Comparison of ENCODE assay signal across 1 cellular context in the genomic region with DNA sequence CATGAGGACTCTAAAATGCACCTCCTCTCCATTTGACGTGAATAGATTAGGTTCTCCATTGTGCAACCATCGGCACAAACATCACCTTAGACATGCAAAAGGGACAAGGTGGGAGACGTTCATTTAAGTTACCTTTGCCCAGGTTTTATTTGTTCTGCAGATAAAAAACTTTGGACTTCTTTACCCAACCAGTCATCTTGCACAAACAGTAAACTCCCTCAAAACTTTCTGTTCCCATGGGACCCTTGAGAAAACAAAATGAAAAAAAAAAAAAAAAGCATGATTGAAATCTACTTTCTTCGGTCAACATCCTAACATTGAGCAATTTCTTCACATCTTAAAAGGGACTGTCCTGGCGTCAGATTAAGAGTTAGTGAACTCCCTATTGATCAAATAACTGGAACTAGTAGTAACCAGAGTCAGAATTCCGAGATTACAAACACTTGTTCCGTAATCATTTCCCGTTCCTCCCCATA.
TF ChIP-seq lines count a peak whose summit lies in the region.

No MANE protein-coding gene starts in this region.

TF ChIP-seq in HepG2, 621 proteins besides CTCF, POLR2A, EP300 and RAD21 (continued from another document):
- TF ChIP-seq, protein P1, sequence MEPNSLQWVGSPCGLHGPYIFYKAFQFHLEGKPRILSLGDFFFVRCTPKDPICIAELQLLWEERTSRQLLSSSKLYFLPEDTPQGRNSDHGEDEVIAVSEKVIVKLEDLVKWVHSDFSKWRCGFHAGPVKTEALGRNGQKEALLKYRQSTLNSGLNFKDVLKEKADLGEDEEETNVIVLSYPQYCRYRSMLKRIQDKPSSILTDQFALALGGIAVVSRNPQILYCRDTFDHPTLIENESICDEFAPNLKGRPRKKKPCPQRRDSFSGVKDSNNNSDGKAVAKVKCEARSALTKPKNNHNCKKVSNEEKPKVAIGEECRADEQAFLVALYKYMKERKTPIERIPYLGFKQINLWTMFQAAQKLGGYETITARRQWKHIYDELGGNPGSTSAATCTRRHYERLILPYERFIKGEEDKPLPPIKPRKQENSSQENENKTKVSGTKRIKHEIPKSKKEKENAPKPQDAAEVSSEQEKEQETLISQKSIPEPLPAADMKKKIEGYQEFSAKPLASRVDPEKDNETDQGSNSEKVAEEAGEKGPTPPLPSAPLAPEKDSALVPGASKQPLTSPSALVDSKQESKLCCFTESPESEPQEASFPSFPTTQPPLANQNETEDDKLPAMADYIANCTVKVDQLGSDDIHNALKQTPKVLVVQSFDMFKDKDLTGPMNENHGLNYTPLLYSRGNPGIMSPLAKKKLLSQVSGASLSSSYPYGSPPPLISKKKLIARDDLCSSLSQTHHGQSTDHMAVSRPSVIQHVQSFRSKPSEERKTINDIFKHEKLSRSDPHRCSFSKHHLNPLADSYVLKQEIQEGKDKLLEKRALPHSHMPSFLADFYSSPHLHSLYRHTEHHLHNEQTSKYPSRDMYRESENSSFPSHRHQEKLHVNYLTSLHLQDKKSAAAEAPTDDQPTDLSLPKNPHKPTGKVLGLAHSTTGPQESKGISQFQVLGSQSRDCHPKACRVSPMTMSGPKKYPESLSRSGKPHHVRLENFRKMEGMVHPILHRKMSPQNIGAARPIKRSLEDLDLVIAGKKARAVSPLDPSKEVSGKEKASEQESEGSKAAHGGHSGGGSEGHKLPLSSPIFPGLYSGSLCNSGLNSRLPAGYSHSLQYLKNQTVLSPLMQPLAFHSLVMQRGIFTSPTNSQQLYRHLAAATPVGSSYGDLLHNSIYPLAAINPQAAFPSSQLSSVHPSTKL (CRISPR knock-in tag; IDR thresholded peaks at IDR 0.05) = peak; percentile 93
- TF ChIP-seq YEATS2 (CRISPR knock-in tag; IDR thresholded peaks at IDR 0.05; ENCODE audit: borderline replicate concordance) (no peak), FOXA3 (CRISPR knock-in tag; IDR thresholded peaks at IDR 0.05) (peak; percentile 87), HOXA7 (CRISPR knock-in tag; IDR thresholded peaks at IDR 0.05) (no peak), NCOA1 (CRISPR knock-in tag; IDR thresholded peaks at IDR 0.05) (0 out of 2 replicates have a peak, but pooled peaks have one; percentile 47), RBM22 (optimal IDR thresholded peaks at IDR 0.05; ENCODE audit: low read length) (no peak), TBP (CRISPR knock-in tag; IDR thresholded peaks at IDR 0.05) (no peak), ZNF12 (CRISPR knock-in tag; IDR thresholded peaks at IDR 0.05) (peak; percentile 34; the same call in 1 of the 2 replicates), ATF7 (IDR thresholded peaks at IDR 0.05) (peak; percentile 52; the same call in 1 of the 2 replicates), ATF7 (CRISPR knock-in tag; IDR thresholded peaks at IDR 0.05) (no peak), SETDB1 (CRISPR knock-in tag; IDR thresholded peaks at IDR 0.05; ENCODE audit: borderline replicate concordance) (no peak), RBAK (CRISPR knock-in tag; IDR thresholded peaks at IDR 0.05) (no peak), KDM6A (CRISPR knock-in tag; IDR thresholded peaks at IDR 0.05; ENCODE audit: low read depth) (peak; percentile 38; the same call in 1 of the 2 replicates), HNRNPK (IDR thresholded peaks at IDR 0.05; ENCODE audit: low read depth, low read length, poor library complexity, severe bottlenecking) (no peak), ZMYM4 (CRISPR knock-in tag; IDR thresholded peaks at IDR 0.05) (peak; percentile 55), ETV6 (CRISPR knock-in tag; conservative IDR thresholded peaks at IDR 0.05) (no peak), RFX3 (CRISPR knock-in tag; IDR thresholded peaks at IDR 0.05) (peak; percentile 59; the same call in 1 of the 2 replicates), ETV5 (CRISPR knock-in tag; IDR thresholded peaks at IDR 0.05; ENCODE audit: borderline replicate concordance) (peak; percentile 50; the same call in 1 of the 2 replicates), PHF21A (CRISPR knock-in tag; IDR thresholded peaks at IDR 0.05) (peak; percentile 67; the same call in 1 of the 2 replicates), ZNF253 (CRISPR knock-in tag; IDR thresholded peaks at IDR 0.05; ENCODE audit: borderline replicate concordance) (no peak), ZNF510 (CRISPR knock-in tag; IDR thresholded peaks at IDR 0.05; ENCODE audit: low read depth) (no peak), ZNF230 (CRISPR knock-in tag; IDR thresholded peaks at IDR 0.05) (no peak), MBNL3 (CRISPR knock-in tag; conservative IDR thresholded peaks at IDR 0.05) (no peak), MEIS1 (CRISPR knock-in tag; IDR thresholded peaks at IDR 0.05; ENCODE audit: borderline replicate concordance) (peak; percentile 50; the same call in 1 of the 2 replicates), BCL6 (CRISPR knock-in tag; IDR thresholded peaks at IDR 0.05) (peak; percentile 88), ZNF7 (CRISPR knock-in tag; IDR thresholded peaks at IDR 0.05) (no peak), RELA (CRISPR knock-in tag; IDR thresholded peaks at IDR 0.05) (no peak), ZNF670 (CRISPR knock-in tag; IDR thresholded peaks at IDR 0.05; ENCODE audit: borderline replicate concordance) (no peak)
- TF ChIP-seq, protein P2, sequence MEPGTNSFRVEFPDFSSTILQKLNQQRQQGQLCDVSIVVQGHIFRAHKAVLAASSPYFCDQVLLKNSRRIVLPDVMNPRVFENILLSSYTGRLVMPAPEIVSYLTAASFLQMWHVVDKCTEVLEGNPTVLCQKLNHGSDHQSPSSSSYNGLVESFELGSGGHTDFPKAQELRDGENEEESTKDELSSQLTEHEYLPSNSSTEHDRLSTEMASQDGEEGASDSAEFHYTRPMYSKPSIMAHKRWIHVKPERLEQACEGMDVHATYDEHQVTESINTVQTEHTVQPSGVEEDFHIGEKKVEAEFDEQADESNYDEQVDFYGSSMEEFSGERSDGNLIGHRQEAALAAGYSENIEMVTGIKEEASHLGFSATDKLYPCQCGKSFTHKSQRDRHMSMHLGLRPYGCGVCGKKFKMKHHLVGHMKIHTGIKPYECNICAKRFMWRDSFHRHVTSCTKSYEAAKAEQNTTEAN (CRISPR knock-in tag; conservative IDR thresholded peaks at IDR 0.05) = peak; percentile 83; the same call in 1 of the 2 replicates
- TF ChIP-seq, protein P3, sequence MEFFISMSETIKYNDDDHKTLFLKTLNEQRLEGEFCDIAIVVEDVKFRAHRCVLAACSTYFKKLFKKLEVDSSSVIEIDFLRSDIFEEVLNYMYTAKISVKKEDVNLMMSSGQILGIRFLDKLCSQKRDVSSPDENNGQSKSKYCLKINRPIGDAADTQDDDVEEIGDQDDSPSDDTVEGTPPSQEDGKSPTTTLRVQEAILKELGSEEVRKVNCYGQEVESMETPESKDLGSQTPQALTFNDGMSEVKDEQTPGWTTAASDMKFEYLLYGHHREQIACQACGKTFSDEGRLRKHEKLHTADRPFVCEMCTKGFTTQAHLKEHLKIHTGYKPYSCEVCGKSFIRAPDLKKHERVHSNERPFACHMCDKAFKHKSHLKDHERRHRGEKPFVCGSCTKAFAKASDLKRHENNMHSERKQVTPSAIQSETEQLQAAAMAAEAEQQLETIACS (CRISPR knock-in tag; IDR thresholded peaks at IDR 0.05) = no peak
- TF ChIP-seq, protein P4, sequence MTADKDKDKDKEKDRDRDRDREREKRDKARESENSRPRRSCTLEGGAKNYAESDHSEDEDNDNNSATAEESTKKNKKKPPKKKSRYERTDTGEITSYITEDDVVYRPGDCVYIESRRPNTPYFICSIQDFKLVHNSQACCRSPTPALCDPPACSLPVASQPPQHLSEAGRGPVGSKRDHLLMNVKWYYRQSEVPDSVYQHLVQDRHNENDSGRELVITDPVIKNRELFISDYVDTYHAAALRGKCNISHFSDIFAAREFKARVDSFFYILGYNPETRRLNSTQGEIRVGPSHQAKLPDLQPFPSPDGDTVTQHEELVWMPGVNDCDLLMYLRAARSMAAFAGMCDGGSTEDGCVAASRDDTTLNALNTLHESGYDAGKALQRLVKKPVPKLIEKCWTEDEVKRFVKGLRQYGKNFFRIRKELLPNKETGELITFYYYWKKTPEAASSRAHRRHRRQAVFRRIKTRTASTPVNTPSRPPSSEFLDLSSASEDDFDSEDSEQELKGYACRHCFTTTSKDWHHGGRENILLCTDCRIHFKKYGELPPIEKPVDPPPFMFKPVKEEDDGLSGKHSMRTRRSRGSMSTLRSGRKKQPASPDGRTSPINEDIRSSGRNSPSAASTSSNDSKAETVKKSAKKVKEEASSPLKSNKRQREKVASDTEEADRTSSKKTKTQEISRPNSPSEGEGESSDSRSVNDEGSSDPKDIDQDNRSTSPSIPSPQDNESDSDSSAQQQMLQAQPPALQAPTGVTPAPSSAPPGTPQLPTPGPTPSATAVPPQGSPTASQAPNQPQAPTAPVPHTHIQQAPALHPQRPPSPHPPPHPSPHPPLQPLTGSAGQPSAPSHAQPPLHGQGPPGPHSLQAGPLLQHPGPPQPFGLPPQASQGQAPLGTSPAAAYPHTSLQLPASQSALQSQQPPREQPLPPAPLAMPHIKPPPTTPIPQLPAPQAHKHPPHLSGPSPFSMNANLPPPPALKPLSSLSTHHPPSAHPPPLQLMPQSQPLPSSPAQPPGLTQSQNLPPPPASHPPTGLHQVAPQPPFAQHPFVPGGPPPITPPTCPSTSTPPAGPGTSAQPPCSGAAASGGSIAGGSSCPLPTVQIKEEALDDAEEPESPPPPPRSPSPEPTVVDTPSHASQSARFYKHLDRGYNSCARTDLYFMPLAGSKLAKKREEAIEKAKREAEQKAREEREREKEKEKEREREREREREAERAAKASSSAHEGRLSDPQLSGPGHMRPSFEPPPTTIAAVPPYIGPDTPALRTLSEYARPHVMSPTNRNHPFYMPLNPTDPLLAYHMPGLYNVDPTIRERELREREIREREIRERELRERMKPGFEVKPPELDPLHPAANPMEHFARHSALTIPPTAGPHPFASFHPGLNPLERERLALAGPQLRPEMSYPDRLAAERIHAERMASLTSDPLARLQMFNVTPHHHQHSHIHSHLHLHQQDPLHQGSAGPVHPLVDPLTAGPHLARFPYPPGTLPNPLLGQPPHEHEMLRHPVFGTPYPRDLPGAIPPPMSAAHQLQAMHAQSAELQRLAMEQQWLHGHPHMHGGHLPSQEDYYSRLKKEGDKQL (CRISPR knock-in tag; IDR thresholded peaks at IDR 0.05; ENCODE audit: low read depth) = peak; percentile 38; the same call in 1 of the 2 replicates
- TF ChIP-seq, protein P5, sequence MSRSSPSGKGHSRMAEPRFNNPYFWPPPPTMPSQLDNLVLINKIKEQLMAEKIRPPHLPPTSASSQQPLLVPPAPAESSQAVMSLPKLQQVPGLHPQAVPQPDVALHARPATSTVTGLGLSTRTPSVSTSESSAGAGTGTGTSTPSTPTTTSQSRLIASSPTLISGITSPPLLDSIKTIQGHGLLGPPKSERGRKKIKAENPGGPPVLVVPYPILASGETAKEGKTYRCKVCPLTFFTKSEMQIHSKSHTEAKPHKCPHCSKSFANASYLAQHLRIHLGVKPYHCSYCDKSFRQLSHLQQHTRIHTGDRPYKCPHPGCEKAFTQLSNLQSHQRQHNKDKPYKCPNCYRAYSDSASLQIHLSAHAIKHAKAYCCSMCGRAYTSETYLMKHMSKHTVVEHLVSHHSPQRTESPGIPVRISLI (CRISPR knock-in tag; IDR thresholded peaks at IDR 0.05; ENCODE audit: borderline replicate concordance) = peak; percentile 97; the same call in 1 of the 2 replicates
- TF ChIP-seq, protein P6, sequence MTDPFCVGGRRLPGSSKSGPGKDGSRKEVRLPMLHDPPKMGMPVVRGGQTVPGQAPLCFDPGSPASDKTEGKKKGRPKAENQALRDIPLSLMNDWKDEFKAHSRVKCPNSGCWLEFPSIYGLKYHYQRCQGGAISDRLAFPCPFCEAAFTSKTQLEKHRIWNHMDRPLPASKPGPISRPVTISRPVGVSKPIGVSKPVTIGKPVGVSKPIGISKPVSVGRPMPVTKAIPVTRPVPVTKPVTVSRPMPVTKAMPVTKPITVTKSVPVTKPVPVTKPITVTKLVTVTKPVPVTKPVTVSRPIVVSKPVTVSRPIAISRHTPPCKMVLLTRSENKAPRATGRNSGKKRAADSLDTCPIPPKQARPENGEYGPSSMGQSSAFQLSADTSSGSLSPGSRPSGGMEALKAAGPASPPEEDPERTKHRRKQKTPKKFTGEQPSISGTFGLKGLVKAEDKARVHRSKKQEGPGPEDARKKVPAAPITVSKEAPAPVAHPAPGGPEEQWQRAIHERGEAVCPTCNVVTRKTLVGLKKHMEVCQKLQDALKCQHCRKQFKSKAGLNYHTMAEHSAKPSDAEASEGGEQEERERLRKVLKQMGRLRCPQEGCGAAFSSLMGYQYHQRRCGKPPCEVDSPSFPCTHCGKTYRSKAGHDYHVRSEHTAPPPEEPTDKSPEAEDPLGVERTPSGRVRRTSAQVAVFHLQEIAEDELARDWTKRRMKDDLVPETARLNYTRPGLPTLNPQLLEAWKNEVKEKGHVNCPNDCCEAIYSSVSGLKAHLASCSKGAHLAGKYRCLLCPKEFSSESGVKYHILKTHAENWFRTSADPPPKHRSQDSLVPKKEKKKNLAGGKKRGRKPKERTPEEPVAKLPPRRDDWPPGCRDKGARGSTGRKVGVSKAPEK (CRISPR knock-in tag; IDR thresholded peaks at IDR 0.05; ENCODE audit: borderline replicate concordance) = no peak
TF ChIP-seq in HepG2: peak in this region for 123.
